Comparison of ENCODE assay signal across 12 cellular contexts in genomic region chr10:88113232-88113631, GRCh38.
DNase-seq lines count a peak whose midpoint lies in the region; ATAC-seq and TF ChIP-seq lines count a peak whose summit lies in the region.
"Had no signal": no experiment of that assay in that cellular context is flagged by ENCODE, and none has a peak within 500 bp of the region (broad histone marks: within the 10 kb centered on the region; RNA-seq: fewer than 3 reads in every experiment).

No MANE protein-coding gene starts in this region.

- H3K36me3 Mint-ChIP-seq in IgD-negative memory B cell, result no peaks in the 10 kb centered on the region
- H3K36me3 Mint-ChIP-seq: activated naive CD4-positive, alpha-beta T cell treated with anti-CD3 and anti-CD28 coated beads, Interleukin-2, amount 10 ng/mL, durations not matched to agents 7 days and 5 days had no signal

- H3K9me3 Mint-ChIP-seq in IgD-negative memory B cell, result no peaks in the 10 kb centered on the region
- H3K9me3 Mint-ChIP-seq: activated naive CD4-positive, alpha-beta T cell treated with anti-CD3 and anti-CD28 coated beads, Interleukin-2, amount 10 ng/mL, durations not matched to agents 7 days and 5 days had no signal

- H3K27me3 ChIP-seq in colonic mucosa, result no peaks in the 10 kb centered on the region
- H3K27me3 ChIP-seq: upper lobe of left lung had no signal

- no peak overlapping the region for H3K27ac ChIP-seq in colonic mucosa
- H3K27ac ChIP-seq: upper lobe of left lung had no signal

- no peaks in the 10 kb centered on the region for H3K9me3 ChIP-seq in colonic mucosa
- H3K9me3 ChIP-seq: upper lobe of left lung had no signal

- intact Hi-C loops in colonic mucosa (cut with DNase I), result loop anchor here (10.0 kb wide), 1 partner anchor 272 kb away; no protein-coding TSS in a partner anchor

- H3K36me3 ChIP-seq in colonic mucosa, result no peaks in the 10 kb centered on the region
- H3K36me3 ChIP-seq: upper lobe of left lung had no signal

- H3K27me3 Mint-ChIP-seq in IgD-negative memory B cell, result no peaks in the 10 kb centered on the region
- H3K27me3 Mint-ChIP-seq: activated naive CD4-positive, alpha-beta T cell treated with anti-CD3 and anti-CD28 coated beads, Interleukin-2, amount 10 ng/mL, durations not matched to agents 7 days and 5 days had no signal

- ATAC-seq in GM19452 (IDR thresholded peaks at IDR 0.05; ENCODE audit: unreplicated experiment), result peak; percentile 30
- ATAC-seq in GM19324 (IDR thresholded peaks at IDR 0.05; ENCODE audit: low FRiP score, unreplicated experiment), result no peak

- DNase-seq in choroid plexus epithelial cell (ENCODE audit: low read depth) (peak; percentile 37), stromal cell of bone marrow (ENCODE audit: low read depth) (peak; percentile 79), NCI-H1436 (lab: John Stamatoyannopoulos, UW) (no peak), colonic mucosa (no peak)
- DNase-seq: activated CD4-positive, alpha-beta T cell treated with anti-CD3 and anti-CD28 coated beads, Interleukin-2, amount 50 U/mL, for 1 hour; activated naive CD4-positive, alpha-beta T cell treated with anti-CD3 and anti-CD28 coated beads, Interleukin-2, amount 10 ng/mL, durations not matched to agents 7 days and 5 days; head of caudate nucleus; RPMI8226; upper lobe of left lung had no signal

- H3K4me1 ChIP-seq in colonic mucosa, result no peaks in the 10 kb centered on the region

- H3K27ac Mint-ChIP-seq in IgD-negative memory B cell, result peak overlapping the region; percentile 48 to 67 (median 62)
- H3K27ac Mint-ChIP-seq: activated naive CD4-positive, alpha-beta T cell treated with anti-CD3 and anti-CD28 coated beads, Interleukin-2, amount 10 ng/mL, durations not matched to agents 7 days and 5 days had no signal

- peak overlapping the region; percentile 31 to 94 (median 45) for H3K4me3 Mint-ChIP-seq in IgD-negative memory B cell
- H3K4me3 Mint-ChIP-seq: activated naive CD4-positive, alpha-beta T cell treated with anti-CD3 and anti-CD28 coated beads, Interleukin-2, amount 10 ng/mL, durations not matched to agents 7 days and 5 days had no signal

- no peak for TF ChIP-seq CTCF in choroid plexus epithelial cell (conservative IDR thresholded peaks at IDR 0.05; ENCODE audit: low read depth, low read length)
- TF ChIP-seq CTCF in colonic mucosa (IDR thresholded peaks at IDR 0.05), result no peak

- H3K9ac ChIP-seq in colonic mucosa (ENCODE audit: low read depth in 2 of 2, low read length in 2 of 2), result no peak overlapping the region

- H3K4me3 ChIP-seq in choroid plexus epithelial cell (ENCODE audit: low read depth, low read length) (no peak overlapping the region), colonic mucosa (no peak overlapping the region)
- H3K4me3 ChIP-seq: upper lobe of left lung had no signal

- H3K4me1 Mint-ChIP-seq in IgD-negative memory B cell, result peaks cover 24 to 56% (median 51%) of the 10 kb centered on the region in 3 donors

Comparison
In these comparisons a context has a peak if more than half of its experiments do, and no peak if none do; other contexts are left out.
1. DNase-seq: peak in choroid plexus epithelial cell (single experiment) and stromal cell of bone marrow (single experiment); none in NCI-H1436 (single experiment) and colonic mucosa (single experiment).